2 cellular contexts compared by ENCODE assay signal in genomic region chr1:23596382-23597358, GRCh38.
TF ChIP-seq lines count a peak whose summit lies in the region.

No MANE protein-coding gene starts in this region.

TF ChIP-seq in A549, 52 proteins besides CTCF, POLR2A, EP300 and RAD21 (continued from another document):
- no peak for TF ChIP-seq NFE2L2 (conservative IDR thresholded peaks at IDR 0.05; ENCODE audit: low read length)

TF ChIP-seq in WTC11, 78 proteins besides CTCF, POLR2A, EP300 and RAD21:
- TF ChIP-seq, protein P1, sequence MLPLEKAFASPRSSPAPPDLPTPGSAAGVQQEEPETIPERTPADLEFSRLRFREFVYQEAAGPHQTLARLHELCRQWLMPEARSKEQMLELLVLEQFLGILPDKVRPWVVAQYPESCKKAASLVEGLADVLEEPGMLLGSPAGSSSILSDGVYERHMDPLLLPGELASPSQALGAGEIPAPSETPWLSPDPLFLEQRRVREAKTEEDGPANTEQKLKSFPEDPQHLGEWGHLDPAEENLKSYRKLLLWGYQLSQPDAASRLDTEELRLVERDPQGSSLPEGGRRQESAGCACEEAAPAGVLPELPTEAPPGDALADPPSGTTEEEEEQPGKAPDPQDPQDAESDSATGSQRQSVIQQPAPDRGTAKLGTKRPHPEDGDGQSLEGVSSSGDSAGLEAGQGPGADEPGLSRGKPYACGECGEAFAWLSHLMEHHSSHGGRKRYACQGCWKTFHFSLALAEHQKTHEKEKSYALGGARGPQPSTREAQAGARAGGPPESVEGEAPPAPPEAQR (CRISPR knock-in tag; IDR thresholded peaks at IDR 0.05), result 0 out of 2 replicates have a peak, but pooled peaks have one; percentile 1
- TF ChIP-seq ZNF396 (CRISPR knock-in tag; IDR thresholded peaks at IDR 0.05; ENCODE audit: borderline replicate concordance), result no peak
